In the genomic region with DNA sequence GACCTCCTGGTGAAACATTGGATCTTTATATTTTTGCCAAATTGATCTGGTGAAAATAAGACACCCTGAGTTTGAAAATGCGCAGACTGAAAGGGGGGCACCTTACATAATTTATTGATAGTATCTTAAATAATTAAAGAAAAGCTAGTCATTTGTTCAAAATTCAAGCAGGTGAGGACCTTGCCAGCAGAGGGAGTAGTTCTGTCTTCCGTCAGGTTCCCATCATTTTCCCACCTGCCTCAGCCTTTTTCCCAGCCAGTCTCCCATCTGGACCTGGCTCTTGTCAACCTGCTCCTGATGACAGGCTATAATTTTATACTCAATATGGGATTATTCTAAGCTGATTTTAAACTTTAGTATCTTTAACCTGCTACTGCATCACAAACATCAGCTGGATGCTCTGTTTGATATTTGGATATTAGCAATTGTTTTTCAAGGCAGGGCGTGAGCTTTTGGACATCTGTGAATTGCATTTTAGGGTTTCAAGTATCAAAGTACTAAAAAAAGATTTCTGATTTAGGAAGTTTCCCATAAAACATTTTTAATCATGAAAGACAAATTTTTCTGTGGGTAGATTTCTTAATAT, we compare ENCODE assay signal across 8 cellular contexts.
DNase-seq lines count a peak whose midpoint lies in the region; ATAC-seq and TF ChIP-seq lines count a peak whose summit lies in the region.

No MANE protein-coding gene starts in this region.

- no peaks in the 10 kb centered on the region for H3K36me3 Mint-ChIP-seq in stimulated activated memory B cell treated with anti-CD40 and anti-IgM and Interleukin-4, amounts not matched to agents 10 μg/mL and 1 μg/mL and 100 μg/mL, for 72 hours

- no peaks in the 10 kb centered on the region for H3F3A ChIP-seq in neural cell (ENCODE audit: insufficient read depth, low read length, poor library complexity, severe bottlenecking)

- 90% methylated on average over 3 of the region's 3 CpGs for WGBS in right cardiac atrium

- H3K4me3 ChIP-seq in left ventricle myocardium inferior (no peak overlapping the region), right cardiac atrium (ENCODE audit: low read length) (no peak overlapping the region), cardiac fibroblast (replicated peaks in 1 of 2; ENCODE audit: low read depth in 2 of 2, low read length in 2 of 2) (no peak overlapping the region), neural cell (ENCODE audit: low read length) (no peak overlapping the region)

- TF ChIP-seq RAD21 in neural cell (conservative IDR thresholded peaks at IDR 0.05): peak; percentile 60

- H3K27ac ChIP-seq in left ventricle myocardium inferior (replicated peaks) (no peak overlapping the region), right cardiac atrium (ENCODE audit: low read length) (no peak overlapping the region), neural cell (ENCODE audit: low read length) (no peak overlapping the region)

- H3K36me3 ChIP-seq in left ventricle myocardium inferior (no peaks in the 10 kb centered on the region), neural cell (ENCODE audit: insufficient read depth, low read length) (no peaks in the 10 kb centered on the region)

- H3K27me3 Mint-ChIP-seq in stimulated activated memory B cell treated with anti-CD40 and anti-IgM and Interleukin-4, amounts not matched to agents 10 μg/mL and 1 μg/mL and 100 μg/mL, for 72 hours: no peaks in the 10 kb centered on the region

- no peak overlapping the region for H2AFZ ChIP-seq in neural cell (ENCODE audit: low read depth, low read length)

- H3K9me3 ChIP-seq in left ventricle myocardium inferior (replicated peaks) (no peaks in the 10 kb centered on the region), right cardiac atrium (ENCODE audit: control insufficient read depth, low read length) (no peaks in the 10 kb centered on the region), neural cell (ENCODE audit: low read length) (no peaks in the 10 kb centered on the region)

- no peaks in the 10 kb centered on the region for H3K9me2 ChIP-seq in neural cell (ENCODE audit: insufficient read depth, low read length)

- H3K27me3 ChIP-seq in left ventricle myocardium inferior (ENCODE audit: low read depth) (no peaks in the 10 kb centered on the region), right cardiac atrium (ENCODE audit: control insufficient read depth, insufficient read depth) (no peaks in the 10 kb centered on the region), neural cell (ENCODE audit: insufficient read depth, low read depth, low read length) (no peaks in the 10 kb centered on the region)

- no peaks in the 10 kb centered on the region for H3K9me3 Mint-ChIP-seq in stimulated activated memory B cell treated with anti-CD40 and anti-IgM and Interleukin-4, amounts not matched to agents 10 μg/mL and 1 μg/mL and 100 μg/mL, for 72 hours

- no peaks in the 10 kb centered on the region for H3K4me1 Mint-ChIP-seq in stimulated activated memory B cell treated with anti-CD40 and anti-IgM and Interleukin-4, amounts not matched to agents 10 μg/mL and 1 μg/mL and 100 μg/mL, for 72 hours

- H3K9ac ChIP-seq in neural cell (ENCODE audit: low read length): no peak overlapping the region

- H3K4me1 ChIP-seq in left ventricle myocardium inferior (peaks cover 22% of the 10 kb centered on the region), right cardiac atrium (ENCODE audit: control insufficient read depth, insufficient read depth, low read length) (no peaks in the 10 kb centered on the region)

- TF ChIP-seq CTCF in left ventricle myocardium inferior (IDR thresholded peaks at IDR 0.05; ENCODE audit: borderline replicate concordance) (peak; percentile 70), cardiac fibroblast (IDR thresholded peaks at IDR 0.05; ENCODE audit: low read depth, low read length) (peak; percentile 65), neural cell (IDR thresholded peaks at IDR 0.05; ENCODE audit: poor library complexity, severe bottlenecking) (peak; percentile 65)

- ATAC-seq in right cardiac atrium (no peak), GM21619 (IDR thresholded peaks at IDR 0.05; ENCODE audit: unreplicated experiment) (no peak)
- no peak for ATAC-seq in stimulated activated memory B cell treated with anti-CD40 and anti-IgM and Interleukin-4, amounts not matched to agents 10 μg/mL and 1 μg/mL and 100 μg/mL, for 72 hours

- DNase-seq in left ventricle myocardium inferior: no peak
- no peak for DNase-seq in right cardiac atrium
- peak; percentile 52 for DNase-seq in NCI-H2196 (lab: John Stamatoyannopoulos, UW; ENCODE audit: unreplicated experiment)
- peak; percentile 51 to 61 for DNase-seq in cardiac fibroblast (ENCODE audit: low read depth in 2 of 2)
- DNase-seq in RPMI8226: no peak

- no peak overlapping the region for H3K4me2 ChIP-seq in neural cell (ENCODE audit: low read length)

- TF ChIP-seq EP300 in neural cell (conservative IDR thresholded peaks at IDR 0.05; ENCODE audit: poor library complexity, severe bottlenecking): no peak

- no peaks in the 10 kb centered on the region for H3K79me2 ChIP-seq in neural cell (replicated peaks; ENCODE audit: insufficient read depth, low read length)

- H3K4me3 Mint-ChIP-seq in stimulated activated memory B cell treated with anti-CD40 and anti-IgM and Interleukin-4, amounts not matched to agents 10 μg/mL and 1 μg/mL and 100 μg/mL, for 72 hours: no peak overlapping the region

- no peak overlapping the region for H3K27ac Mint-ChIP-seq in stimulated activated memory B cell treated with anti-CD40 and anti-IgM and Interleukin-4, amounts not matched to agents 10 μg/mL and 1 μg/mL and 100 μg/mL, for 72 hours

- intact Hi-C loops in left ventricle myocardium inferior (cut with micrococcal nuclease) (no loop called here), right cardiac atrium (cut with DNase I) (loop anchor here in 1 of 4 donors (10.0 kb wide), 1 partner anchor 63 kb away; no protein-coding TSS in a partner anchor)

- H4K20me1 ChIP-seq in neural cell (ENCODE audit: insufficient read depth): no peaks in the 10 kb centered on the region

TF ChIP-seq in neural cell, 6 proteins besides CTCF, POLR2A, EP300 and RAD21:
- TF ChIP-seq, protein P1, sequence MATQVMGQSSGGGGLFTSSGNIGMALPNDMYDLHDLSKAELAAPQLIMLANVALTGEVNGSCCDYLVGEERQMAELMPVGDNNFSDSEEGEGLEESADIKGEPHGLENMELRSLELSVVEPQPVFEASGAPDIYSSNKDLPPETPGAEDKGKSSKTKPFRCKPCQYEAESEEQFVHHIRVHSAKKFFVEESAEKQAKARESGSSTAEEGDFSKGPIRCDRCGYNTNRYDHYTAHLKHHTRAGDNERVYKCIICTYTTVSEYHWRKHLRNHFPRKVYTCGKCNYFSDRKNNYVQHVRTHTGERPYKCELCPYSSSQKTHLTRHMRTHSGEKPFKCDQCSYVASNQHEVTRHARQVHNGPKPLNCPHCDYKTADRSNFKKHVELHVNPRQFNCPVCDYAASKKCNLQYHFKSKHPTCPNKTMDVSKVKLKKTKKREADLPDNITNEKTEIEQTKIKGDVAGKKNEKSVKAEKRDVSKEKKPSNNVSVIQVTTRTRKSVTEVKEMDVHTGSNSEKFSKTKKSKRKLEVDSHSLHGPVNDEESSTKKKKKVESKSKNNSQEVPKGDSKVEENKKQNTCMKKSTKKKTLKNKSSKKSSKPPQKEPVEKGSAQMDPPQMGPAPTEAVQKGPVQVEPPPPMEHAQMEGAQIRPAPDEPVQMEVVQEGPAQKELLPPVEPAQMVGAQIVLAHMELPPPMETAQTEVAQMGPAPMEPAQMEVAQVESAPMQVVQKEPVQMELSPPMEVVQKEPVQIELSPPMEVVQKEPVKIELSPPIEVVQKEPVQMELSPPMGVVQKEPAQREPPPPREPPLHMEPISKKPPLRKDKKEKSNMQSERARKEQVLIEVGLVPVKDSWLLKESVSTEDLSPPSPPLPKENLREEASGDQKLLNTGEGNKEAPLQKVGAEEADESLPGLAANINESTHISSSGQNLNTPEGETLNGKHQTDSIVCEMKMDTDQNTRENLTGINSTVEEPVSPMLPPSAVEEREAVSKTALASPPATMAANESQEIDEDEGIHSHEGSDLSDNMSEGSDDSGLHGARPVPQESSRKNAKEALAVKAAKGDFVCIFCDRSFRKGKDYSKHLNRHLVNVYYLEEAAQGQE (IDR thresholded peaks at IDR 0.05; ENCODE audit: borderline replicate concordance): peak; percentile 84
- TF ChIP-seq SMC3 (conservative IDR thresholded peaks at IDR 0.05; ENCODE audit: poor library complexity) (peak; percentile 73), POLR2AphosphoS5 (IDR thresholded peaks at IDR 0.05) (no peak)

Comparison
In these comparisons a context has a peak if more than half of its experiments do, and no peak if none do; other contexts are left out.
1. DNase-seq: peak in NCI-H2196 (single experiment) and cardiac fibroblast (2 of 2); none in left ventricle myocardium inferior (single experiment), right cardiac atrium (0 of 3) and RPMI8226 (single experiment).
2. Peak in every context shown above with its lines, with median percentiles within 50 percentile points of each other: CTCF ChIP-seq.